14 cellular contexts compared by ENCODE assay signal in the genomic region with DNA sequence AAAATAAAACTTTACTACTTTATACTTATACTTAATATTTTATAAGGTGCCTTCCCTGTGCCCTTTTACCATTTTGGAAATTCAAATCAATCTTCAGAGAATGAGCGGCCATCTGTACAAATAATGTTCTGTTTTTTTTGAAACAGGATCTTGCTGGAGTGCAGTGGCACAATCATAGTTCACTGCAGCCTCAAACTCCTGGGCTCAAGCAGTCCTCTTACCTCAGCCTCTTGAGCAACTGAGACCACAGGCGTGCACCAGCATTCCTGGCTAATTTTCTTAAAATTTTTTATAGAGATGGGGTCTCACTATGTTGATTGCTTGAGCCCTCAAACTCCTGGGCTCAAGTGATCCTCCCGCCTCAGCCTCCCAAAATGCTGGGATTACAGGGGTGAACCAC. TPM values are rescaled to one million over a fixed set of nuclear protein-coding genes. Genes with fewer than 3 reads are reported as not detected.
A peak's percentile ranks its signal among the peaks of the same experiment; 100 is the strongest.
DNase-seq lines count a peak whose midpoint lies in the region; ATAC-seq and TF ChIP-seq lines count a peak whose summit lies in the region.
"Had no signal": no experiment of that assay in that cellular context is flagged by ENCODE, and none has a peak within 500 bp of the region (broad histone marks: within the 10 kb centered on the region; RNA-seq: fewer than 3 reads in every experiment).

No MANE protein-coding gene starts in this region.

- H3K9me3 ChIP-seq in neutrophil = no peaks in the 10 kb centered on the region
- H3K9me3 ChIP-seq: BLaER1, Caco-2 had no signal

- H3K36me3 Mint-ChIP-seq in chondrocyte (ENCODE audit: low read depth) = peaks cover 29% of the 10 kb centered on the region
- H3K36me3 Mint-ChIP-seq: CD8-positive, alpha-beta memory T cell had no signal

- peaks cover 31% of the 10 kb centered on the region for H3K4me1 Mint-ChIP-seq in chondrocyte (ENCODE audit: low read depth)

- DNase-seq in NCI-H510A treated with DMSO at 0.1 percent for 48 hours (lab: John Stamatoyannopoulos, UW) (peak; percentile 46), NCI-H510A (lab: John Stamatoyannopoulos, UW) (no peak), chondrocyte (ENCODE audit: low spot score) (no peak), NCI-H345 treated with DMSO at 0.1 percent for 48 hours (lab: John Stamatoyannopoulos, UW; ENCODE audit: unreplicated experiment) (no peak), DMS79 (lab: John Stamatoyannopoulos, UW) (no peak)
- DNase-seq: 8988T; AML-193; Caco-2; CD8-positive, alpha-beta memory T cell; HCEC 1CT; IMR-90 had no signal

- H3K27me3 Mint-ChIP-seq in chondrocyte (ENCODE audit: low read depth) = no peaks in the 10 kb centered on the region

- H3K27me3 ChIP-seq in neutrophil = no peaks in the 10 kb centered on the region
- H3K27me3 ChIP-seq: BLaER1 had no signal

- no peaks in the 10 kb centered on the region for H3K36me3 ChIP-seq in neutrophil
- H3K36me3 ChIP-seq: BLaER1 had no signal

- TF ChIP-seq CTCF in chondrocyte (IDR thresholded peaks at IDR 0.05) = no peak
- no peak for TF ChIP-seq CTCF in neutrophil (IDR thresholded peaks at IDR 0.05)

- peaks cover 19 to 31% of the 10 kb centered on the region in 2 experiments for H3K4me1 ChIP-seq in neutrophil (ENCODE audit: control insufficient read depth in 1 of 2, insufficient read depth in 1 of 2, low read depth in 1 of 2, low read length in 1 of 2)
- H3K4me1 ChIP-seq: Caco-2 had no signal

- H3K27ac Mint-ChIP-seq in chondrocyte (ENCODE audit: unreplicated experiment) = peak overlapping the region; percentile 68
- H3K27ac Mint-ChIP-seq: CD8-positive, alpha-beta memory T cell had no signal

- peak overlapping the region; percentile 9 for H3K27ac ChIP-seq in neutrophil
- H3K27ac ChIP-seq: BLaER1 had no signal

- H3K4me3 ChIP-seq in neutrophil (ENCODE audit: low read depth in 1 of 2, low read length in 1 of 2) = no peak overlapping the region
- H3K4me3 ChIP-seq: BLaER1 had no signal

- ATAC-seq in GM21723 (IDR thresholded peaks at IDR 0.05; ENCODE audit: unreplicated experiment) = no peak

- H3K9me3 Mint-ChIP-seq in chondrocyte (ENCODE audit: low read depth) = no peaks in the 10 kb centered on the region
- H3K9me3 Mint-ChIP-seq: CD8-positive, alpha-beta memory T cell had no signal

- H3K4me3 Mint-ChIP-seq in chondrocyte (ENCODE audit: unreplicated experiment) = no peak overlapping the region
- H3K4me3 Mint-ChIP-seq: CD8-positive, alpha-beta memory T cell had no signal

RNA-seq across cellular contexts. Expression of a gene that starts 53.5 kb away (rescaled TPM):
- total RNA-seq in chondrocyte = 223 to 245 TPM (median 230 TPM) in 3 replicates
